ENCODE assay signal across 8 cellular contexts in genomic region chr1:214328770-214329455, GRCh38. TPM values are rescaled to one million over a fixed set of nuclear protein-coding genes. Genes with fewer than 3 reads are reported as not detected.
DNase-seq lines count a peak whose midpoint lies in the region; ATAC-seq, FAIRE-seq and TF ChIP-seq lines count a peak whose summit lies in the region.

No MANE protein-coding gene starts in this region.

- no peaks in the 10 kb centered on the region for H3K27me3 ChIP-seq in WERI-Rb-1 (ENCODE audit: insufficient read depth, low read depth, severe bottlenecking)
- H3K27me3 ChIP-seq in breast epithelium, result no peaks in the 10 kb centered on the region
- no peaks in the 10 kb centered on the region for H3K27me3 ChIP-seq in keratinocyte (ENCODE audit: control insufficient read depth, extremely low read depth, insufficient read depth, low read length)

- intact Hi-C loops in breast epithelium (cut with DNase I; ENCODE audit: low total_unique reads), result loop anchor here (10.0 kb wide), 1 partner anchor 64 kb away; no protein-coding TSS in a partner anchor

- DNase-seq in AG09309 (ENCODE audit: low read depth) (peak; percentile 52), NCI-H2107 treated with DMSO at 0.1 percent for 48 hours (lab: John Stamatoyannopoulos, UW; ENCODE audit: unreplicated experiment) (peak; percentile 75), WERI-Rb-1 (peak; percentile 80), breast epithelium (ENCODE audit: low spot score in 2 of 2) (peak; percentile 82 to 87), keratinocyte (ENCODE audit: low read depth, low spot score) (peak; percentile 28)
- DNase-seq in stimulated activated CD4-positive, alpha-beta T cell treated with anti-CD3 and anti-CD28 coated beads, Interleukin-1b, Interleukin-23, amount 100 ng/mL, for 4 hours (ENCODE audit: low read depth in 2 of 2), result peak; percentile 61 to 71

- H3K36me3 ChIP-seq in WERI-Rb-1 (peaks cover 11% of the 10 kb centered on the region), breast epithelium (no peaks in the 10 kb centered on the region), keratinocyte (ENCODE audit: control insufficient read depth in 2 of 2, extremely low read depth in 1 of 2, insufficient read depth in 2 of 2, low read length in 2 of 2) (peaks cover 1 to 8% of the 10 kb centered on the region in 2 experiments)

- H3K9me3 ChIP-seq in WERI-Rb-1 (ENCODE audit: severe bottlenecking) (no peaks in the 10 kb centered on the region), breast epithelium (no peaks in the 10 kb centered on the region), keratinocyte (ENCODE audit: control insufficient read depth, low read depth, low read length) (no peaks in the 10 kb centered on the region)

- H2AFZ ChIP-seq in keratinocyte (ENCODE audit: control insufficient read depth, low read length), result no peak overlapping the region

- dilution Hi-C loops in keratinocyte (cut with MboI; ENCODE audit: extremely low pct_ligation_motif_present, low sequenced_read_pairs), result no loop called here

- peak overlapping the region; percentile 23 for H3K4me2 ChIP-seq in keratinocyte (ENCODE audit: control insufficient read depth, extremely low read depth, insufficient read depth, low read depth, low read length)

- no peaks in the 10 kb centered on the region for H3K9me1 ChIP-seq in keratinocyte (ENCODE audit: control insufficient read depth, extremely low read depth, insufficient read depth, low read length)

- H3K27ac ChIP-seq in WERI-Rb-1, result no peak overlapping the region
- H3K27ac ChIP-seq in breast epithelium, result no peak overlapping the region
- no peak overlapping the region for H3K27ac ChIP-seq in keratinocyte (ENCODE audit: control insufficient read depth, insufficient read depth, low read length)

- H4K20me1 ChIP-seq in keratinocyte (ENCODE audit: control insufficient read depth, extremely low read depth, insufficient read depth, low read length), result no peaks in the 10 kb centered on the region

- FAIRE-seq in keratinocyte (lab: Jason Lieb, UNC), result peak; percentile 97

- no peak for TF ChIP-seq POLR2A in breast epithelium (IDR thresholded peaks at IDR 0.05)

- H3K4me1 ChIP-seq in breast epithelium, result no peaks in the 10 kb centered on the region
- peaks cover 41% of the 10 kb centered on the region for H3K4me1 ChIP-seq in keratinocyte (ENCODE audit: control insufficient read depth, extremely low read depth, insufficient read depth, low read length)

- TF ChIP-seq CTCF in AG09309 (IDR thresholded peaks at IDR 0.05; ENCODE audit: control insufficient read depth, insufficient read depth, low read depth, low read length, missing control alignments), result peak; percentile 94
- TF ChIP-seq CTCF in WERI-Rb-1 (IDR thresholded peaks at IDR 0.05; ENCODE audit: low read depth, low read length), result peak; percentile 95
- TF ChIP-seq CTCF in breast epithelium (IDR thresholded peaks at IDR 0.05), result peak; percentile 55 to 91 (median 87)
- peak; percentile 93 to 96 (median 95) for TF ChIP-seq CTCF in keratinocyte (optimal IDR thresholded peaks at IDR 0.05 in 1 of 3, IDR thresholded peaks at IDR 0.05 in 1 of 3, conservative IDR thresholded peaks at IDR 0.05 in 1 of 3; ENCODE audit: extremely low read depth in 1 of 3, insufficient read depth in 2 of 3, low read length in 3 of 3)

- H3K4me3 ChIP-seq in AG09309 (ENCODE audit: control insufficient read depth, low read depth, low read length) (no peak overlapping the region), WERI-Rb-1 (ENCODE audit: low read depth, low read length) (no peak overlapping the region), breast epithelium (no peak overlapping the region), keratinocyte (ENCODE audit: control insufficient read depth in 2 of 3, extremely low read depth in 1 of 3, insufficient read depth in 2 of 3, low read depth in 1 of 3, low read length in 3 of 3) (no peak overlapping the region)

- ATAC-seq in GM18868 (IDR thresholded peaks at IDR 0.05; ENCODE audit: unreplicated experiment) (peak; percentile 92), HG03066 (IDR thresholded peaks at IDR 0.05; ENCODE audit: low read depth, unreplicated experiment) (peak; percentile 84)

- no peaks in the 10 kb centered on the region for H3K79me2 ChIP-seq in keratinocyte (ENCODE audit: control insufficient read depth, insufficient read depth, low read length)

- peak overlapping the region; percentile 32 for H3K9ac ChIP-seq in keratinocyte (ENCODE audit: control insufficient read depth, extremely low read depth, insufficient read depth, low read length)

RNA-seq across cellular contexts. Expression of gene SMYD2, which starts 48.0 kb away (rescaled TPM):
- 10 to 100 TPM; 30.9 to 37.3 (median 37.0) TPM for total RNA-seq in breast epithelium
- polyA plus RNA-seq in keratinocyte, result 55.1 to 75.5 TPM (median 64.5 TPM) in 3 replicates
- 19.1 TPM for polyA plus RNA-seq in keratinocyte (2011; ENCODE audit: low read depth)
- polyA plus RNA-seq in keratinocyte (2011; cell fraction: cytosol; rRNA removed), result 47.8 and 74.6 TPM in 2 replicates
- 50.3 and 54.7 TPM in 2 replicates for polyA plus RNA-seq in keratinocyte (2011; cell fraction: nucleus; rRNA removed)
- 22.4 and 45.0 TPM in 2 replicates for polyA plus RNA-seq in keratinocyte (2012; ENCODE audit: low replicate concordance)
- polyA minus RNA-seq in keratinocyte, result 17.8 to 40.4 TPM (median 31.0 TPM) in 3 replicates
- polyA minus RNA-seq in keratinocyte (2011; cell fraction: cytosol; rRNA and poly(A)+ RNA removed), result 32.2 TPM
- polyA minus RNA-seq in keratinocyte (2011; cell fraction: nucleus; rRNA and poly(A)+ RNA removed), result 12.9 and 23.3 TPM in 2 replicates

Comparison
In these comparisons a context has a peak if more than half of its experiments do, and no peak if none do; other contexts are left out.
1. DNase-seq: peak in every context shown above with its lines; median percentile 84 in breast epithelium; 80 in WERI-Rb-1; 75 in NCI-H2107 treated with DMSO at 0.1 percent for 48 hours; 66 in stimulated activated CD4-positive, alpha-beta T cell treated with anti-CD3 and anti-CD28 coated beads, Interleukin-1b, Interleukin-23, amount 100 ng/mL, for 4 hours; 52 in AG09309; 28 in keratinocyte.